In genomic region chr1:11487196-11487751, GRCh38 we compare ENCODE assay signal across 20 cellular contexts. TPM values are rescaled to one million over a fixed set of nuclear protein-coding genes. Genes with fewer than 3 reads are reported as not detected.
"Had no signal": no experiment of that assay in that cellular context is flagged by ENCODE, and none has a peak within 500 bp of the region (broad histone marks: within the 10 kb centered on the region; RNA-seq: fewer than 3 reads in every experiment).

No MANE protein-coding gene starts in this region.

- H3K4me1 ChIP-seq: foreskin keratinocyte, stomach had no signal

- H3K4me1 Mint-ChIP-seq: activated naive CD8-positive, alpha-beta T cell treated with anti-CD3 and anti-CD28 coated beads, Interleukin-2, amount 10 ng/mL, durations not matched to agents 7 days and 5 days; mesothelial cell of epicardium had no signal

- H3K9me3 Mint-ChIP-seq: activated naive CD8-positive, alpha-beta T cell treated with anti-CD3 and anti-CD28 coated beads, Interleukin-2, amount 10 ng/mL, durations not matched to agents 7 days and 5 days; endodermal cell; mesothelial cell of epicardium; natural killer cell treated with Interleukin-12 subunit alpha and Interleukin-12 subunit beta and Interleukin-15 and Interleukin-18, amount 100 ng/mL, for 72 hours; type B pancreatic cell had no signal

- H3K36me3 Mint-ChIP-seq: activated naive CD8-positive, alpha-beta T cell treated with anti-CD3 and anti-CD28 coated beads, Interleukin-2, amount 10 ng/mL, durations not matched to agents 7 days and 5 days; mesothelial cell of epicardium; natural killer cell treated with Interleukin-12 subunit alpha and Interleukin-12 subunit beta and Interleukin-15 and Interleukin-18, amount 100 ng/mL, for 72 hours; type B pancreatic cell had no signal

- H3K27ac Mint-ChIP-seq: activated naive CD8-positive, alpha-beta T cell treated with anti-CD3 and anti-CD28 coated beads, Interleukin-2, amount 10 ng/mL, durations not matched to agents 7 days and 5 days; endodermal cell; mesothelial cell of epicardium; natural killer cell treated with Interleukin-12 subunit alpha and Interleukin-12 subunit beta and Interleukin-15 and Interleukin-18, amount 100 ng/mL, for 72 hours; progenitor cell of endocrine pancreas; type B pancreatic cell had no signal

- H3K36me3 ChIP-seq: stomach had no signal

- ATAC-seq: foreskin keratinocyte, right cardiac atrium had no signal

- H3K27ac ChIP-seq: dorsolateral prefrontal cortex, epithelial cell of prostate, foreskin keratinocyte, stomach had no signal

- H3K4me3 Mint-ChIP-seq: activated naive CD8-positive, alpha-beta T cell treated with anti-CD3 and anti-CD28 coated beads, Interleukin-2, amount 10 ng/mL, durations not matched to agents 7 days and 5 days; endodermal cell; mesothelial cell of epicardium; natural killer cell treated with Interleukin-12 subunit alpha and Interleukin-12 subunit beta and Interleukin-15 and Interleukin-18, amount 100 ng/mL, for 72 hours; type B pancreatic cell had no signal

- DNase-seq: activated CD4-positive, alpha-beta T cell treated with anti-CD3 and anti-CD28 coated beads for 1 hour; activated naive CD4-positive, alpha-beta T cell treated with Interleukin-2 at 50 U/mL for 16 hours; activated naive CD8-positive, alpha-beta T cell treated with anti-CD3 and anti-CD28 coated beads, Interleukin-2, amount 10 ng/mL, durations not matched to agents 7 days and 5 days; amygdala; endodermal cell; foreskin keratinocyte; occipital lobe; right cardiac atrium; small intestine; stimulated activated CD4-positive, alpha-beta T cell treated with anti-CD3 and anti-CD28 coated beads, Interleukin-4, amount 100 ng/mL, for 1 hour; stomach had no signal

- H3K4me3 ChIP-seq: dorsolateral prefrontal cortex, lung, stomach had no signal

RNA-seq across cellular contexts. Expression of gene DISP3, which starts 8.3 kb away (rescaled TPM):
- total RNA-seq: fibroblast of lung had no signal
- polyA plus RNA-seq: keratinocyte had no signal
